In the genomic region with DNA sequence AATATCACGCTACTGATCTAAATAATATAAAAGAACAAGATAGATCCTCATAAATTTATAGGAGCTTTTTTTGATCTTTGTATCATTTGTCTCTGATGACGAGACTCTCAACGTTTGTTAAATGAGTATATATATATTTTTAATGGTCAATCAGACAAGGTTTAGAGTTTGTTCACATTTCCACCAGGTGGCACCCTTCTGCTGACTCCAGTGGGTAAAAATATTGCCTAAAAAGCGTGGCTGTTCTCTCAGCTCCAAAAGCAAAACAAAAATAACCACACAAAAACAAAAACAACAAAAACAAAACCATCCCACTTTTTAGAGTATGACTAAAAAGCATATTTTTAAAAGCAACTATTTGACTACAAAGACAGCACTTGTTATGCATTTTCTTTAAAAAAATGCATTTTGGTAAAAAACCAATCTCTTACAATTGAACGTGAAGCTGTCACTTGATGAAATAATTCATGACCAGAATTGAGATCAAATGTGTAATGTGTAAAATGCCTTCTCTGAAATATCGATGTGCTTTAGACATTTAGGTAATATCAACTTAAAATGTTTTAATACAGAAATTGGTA, we compare ENCODE assay signal across 8 cellular contexts.
DNase-seq lines count a peak whose midpoint lies in the region; ATAC-seq and TF ChIP-seq lines count a peak whose summit lies in the region.

No MANE protein-coding gene starts in this region.

- H4K91ac ChIP-seq in neuronal stem cell (ENCODE audit: low read depth, low read length, poor library complexity), result no peak overlapping the region

- H3K27me3 ChIP-seq in neuronal stem cell (ENCODE audit: control insufficient read depth in 3 of 3, insufficient read depth in 3 of 3, low read depth in 1 of 3, low read length in 3 of 3) (peaks cover 7 to 42% (median 19%) of the 10 kb centered on the region in 3 experiments), aorta (ENCODE audit: control insufficient read depth in 1 of 2, insufficient read depth in 2 of 2, low read length in 1 of 2) (no peaks in the 10 kb centered on the region)

- no peak overlapping the region for H3K23ac ChIP-seq in neuronal stem cell (ENCODE audit: low read depth, low read length, poor library complexity)

- no peak overlapping the region for H3K4me2 ChIP-seq in neuronal stem cell (ENCODE audit: insufficient read depth, low read length, poor library complexity, severe bottlenecking)

- no peaks in the 10 kb centered on the region for H3K36me3 ChIP-seq in neuronal stem cell (replicated peaks in 1 of 2; ENCODE audit: control insufficient read depth in 2 of 2, insufficient read depth in 2 of 2, low read length in 2 of 2)
- H3K36me3 ChIP-seq in aorta (ENCODE audit: control insufficient read depth in 1 of 2, insufficient read depth in 2 of 2, low read length in 1 of 2), result no peaks in the 10 kb centered on the region

- no peak overlapping the region for H2BK120ac ChIP-seq in neuronal stem cell (ENCODE audit: low read depth, low read length)

- no peaks in the 10 kb centered on the region for H3K9me3 Mint-ChIP-seq in chondrocyte (ENCODE audit: low read depth)

- no peak overlapping the region for H2AK5ac ChIP-seq in neuronal stem cell (ENCODE audit: low read depth, low read length)

- no peak overlapping the region for H3K18ac ChIP-seq in neuronal stem cell (ENCODE audit: low read length)

- DNase-seq in AG10803 (ENCODE audit: low read depth), result peak; percentile 33
- DNase-seq in GM20000 (ENCODE audit: low spot score), result peak; percentile 32
- peak; percentile 60 for DNase-seq in NCI-H2196 treated with DMSO at 0.1 percent for 48 hours (lab: John Stamatoyannopoulos, UW; ENCODE audit: unreplicated experiment)
- no peak for DNase-seq in chondrocyte (ENCODE audit: low spot score)
- DNase-seq in neuronal stem cell (ENCODE audit: low spot score), result peak; percentile 14
- DNase-seq in aorta, result no peak
- DNase-seq in stimulated activated CD4-positive, alpha-beta T cell treated with anti-CD3 and anti-CD28 coated beads, Interleukin-12 subunit alpha, Interleukin-12 subunit beta, amount 100 ng/mL, for 4 hours, result no peak

- no peak overlapping the region for H2AFZ ChIP-seq in neuronal stem cell (ENCODE audit: low read length)

- H3K9ac ChIP-seq in neuronal stem cell (ENCODE audit: low read depth, low read length, poor library complexity), result no peak overlapping the region

- TF ChIP-seq CTCF in AG10803 (conservative IDR thresholded peaks at IDR 0.05; ENCODE audit: low read length), result peak; percentile 59
- TF ChIP-seq CTCF in GM20000 (IDR thresholded peaks at IDR 0.05; ENCODE audit: extremely low read depth, missing control alignments), result peak; percentile 21
- peak; percentile 78 for TF ChIP-seq CTCF in chondrocyte (IDR thresholded peaks at IDR 0.05)

- no peak overlapping the region for H3K27ac Mint-ChIP-seq in chondrocyte (ENCODE audit: unreplicated experiment)

- ATAC-seq in aorta (ENCODE audit: low FRiP score) (no peak), GM19397 (IDR thresholded peaks at IDR 0.05; ENCODE audit: unreplicated experiment) (no peak)

- no peak overlapping the region for H2BK12ac ChIP-seq in neuronal stem cell (ENCODE audit: low read length)

- H3K27ac ChIP-seq in neuronal stem cell (replicated peaks; ENCODE audit: low read length) (no peak overlapping the region), aorta (ENCODE audit: low read depth in 1 of 2, low read length in 2 of 2) (no peak overlapping the region)

- H3K9me3 ChIP-seq in neuronal stem cell (replicated peaks in 1 of 2; ENCODE audit: control insufficient read depth in 2 of 2, insufficient read depth in 1 of 2, low read depth in 1 of 2, low read length in 2 of 2) (peaks cover 0 to 2% of the 10 kb centered on the region in 2 donors), aorta (ENCODE audit: control insufficient read depth, low read length) (no peaks in the 10 kb centered on the region)

- H3K4me1 ChIP-seq in neuronal stem cell (ENCODE audit: control insufficient read depth in 2 of 2, insufficient read depth in 1 of 2, low read depth in 1 of 2, low read length in 2 of 2) (peaks cover 0 to 5% of the 10 kb centered on the region in 2 donors), aorta (ENCODE audit: control insufficient read depth in 1 of 2, insufficient read depth in 2 of 2, low read length in 2 of 2) (no peaks in the 10 kb centered on the region)

- no CpG with 5 or more reads among the region's 6 CpGs for WGBS in neuronal stem cell (ENCODE audit: extremely low coverage in 2 of 2, insufficient read length in 2 of 2, insufficient replicate concordance in 1 of 2), 2 donors
- 31 to 34% methylated on average over 6 of the region's 6 CpGs for WGBS in aorta, 2 donors

- H3K4me3 ChIP-seq in AG10803 (ENCODE audit: low read length) (no peak overlapping the region), neuronal stem cell (ENCODE audit: low read length in 2 of 2) (no peak overlapping the region), aorta (ENCODE audit: low read length in 2 of 2) (no peak overlapping the region)

- H3K4me1 Mint-ChIP-seq in chondrocyte (ENCODE audit: low read depth), result peaks cover 9% of the 10 kb centered on the region

- H3K4me3 Mint-ChIP-seq in chondrocyte (ENCODE audit: unreplicated experiment), result no peak overlapping the region

- H2BK5ac ChIP-seq in neuronal stem cell (ENCODE audit: low read length), result no peak overlapping the region

- no peak overlapping the region for H2BK15ac ChIP-seq in neuronal stem cell (ENCODE audit: low read length)

- no peak overlapping the region for H3K14ac ChIP-seq in neuronal stem cell (ENCODE audit: low read length)

- no peaks in the 10 kb centered on the region for H3K79me1 ChIP-seq in neuronal stem cell (ENCODE audit: low read depth, low read length)

- H3K36me3 Mint-ChIP-seq in chondrocyte (ENCODE audit: low read depth), result peaks cover 2% of the 10 kb centered on the region

- intact Hi-C loops in aorta (cut with DNase I), result no loop called here

- H3K4ac ChIP-seq in neuronal stem cell (ENCODE audit: low read length), result no peak overlapping the region

- peaks cover 24% of the 10 kb centered on the region for H3K27me3 Mint-ChIP-seq in chondrocyte (ENCODE audit: low read depth)

- no peak overlapping the region for H4K8ac ChIP-seq in neuronal stem cell (ENCODE audit: low read depth, low read length)

Comparison
In these comparisons a context has a peak if more than half of its experiments do, and no peak if none do; other contexts are left out.
1. DNase-seq: peak in AG10803 (single experiment), GM20000 (single experiment), NCI-H2196 treated with DMSO at 0.1 percent for 48 hours (single experiment) and neuronal stem cell (single experiment); none in chondrocyte (single experiment), aorta (0 of 2) and stimulated activated CD4-positive, alpha-beta T cell treated with anti-CD3 and anti-CD28 coated beads, Interleukin-12 subunit alpha, Interleukin-12 subunit beta, amount 100 ng/mL, for 4 hours (single experiment).
2. CTCF ChIP-seq: peak in every context shown above with its lines; median percentile 78 in chondrocyte; 59 in AG10803; 21 in GM20000.